Comparison of ENCODE assay signal across 1 cellular context in the genomic region with DNA sequence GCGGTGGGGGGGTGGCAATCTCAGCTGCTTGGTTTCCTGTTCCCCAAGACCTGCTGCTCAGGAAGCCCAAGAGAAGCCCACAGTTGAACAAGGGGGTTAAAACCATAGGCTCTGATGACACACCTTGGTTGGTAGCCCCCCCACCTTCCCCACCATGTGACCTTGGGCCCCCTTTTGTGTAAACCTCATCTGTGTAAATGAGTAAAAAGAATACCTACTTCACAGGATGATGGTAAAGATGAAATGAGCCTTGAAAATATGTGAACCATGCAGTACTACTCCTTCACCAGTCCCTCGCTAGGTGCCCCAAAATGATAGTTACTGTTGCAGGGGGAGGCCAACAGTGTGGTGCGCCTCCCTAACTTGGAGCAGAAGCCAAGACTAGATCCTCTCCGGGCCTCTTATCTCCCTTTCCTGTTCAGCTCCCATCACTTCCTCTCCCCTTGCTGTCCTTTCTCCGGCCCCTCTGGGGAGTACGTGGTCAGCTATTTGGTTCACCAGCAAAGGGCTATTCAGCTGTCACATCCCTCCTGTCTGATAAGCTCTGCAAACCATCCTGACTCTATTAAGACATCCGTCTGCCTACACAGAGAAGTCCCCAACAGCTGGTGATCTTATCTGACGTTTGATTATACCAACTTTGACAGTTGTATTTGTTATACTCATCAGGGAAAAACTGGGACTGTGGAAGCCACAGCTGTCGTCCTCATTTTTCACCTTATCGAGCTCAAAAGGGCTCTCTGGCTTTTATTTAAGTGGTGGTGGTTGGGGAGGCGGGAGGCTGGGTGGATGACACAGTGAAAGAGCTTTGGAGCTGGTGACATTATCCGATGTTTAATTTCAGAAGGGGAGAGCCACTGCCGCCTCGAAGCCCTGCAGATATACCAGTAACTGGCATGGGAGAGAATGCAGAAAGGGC.
TF ChIP-seq lines count a peak whose summit lies in the region.

No MANE protein-coding gene starts in this region.

TF ChIP-seq in K562, 482 proteins besides CTCF, POLR2A, EP300 and RAD21 (continued from another document and continues in another):
- TF ChIP-seq TRIM25 (IDR thresholded peaks at IDR 0.05; ENCODE audit: borderline replicate concordance) (no peak), VEZF1 (CRISPR knock-in tag; IDR thresholded peaks at IDR 0.05) (peak; percentile 57), SRSF9 (IDR thresholded peaks at IDR 0.05; ENCODE audit: borderline replicate concordance, low read depth, low read length) (no peak), PTBP1 (IDR thresholded peaks at IDR 0.05; ENCODE audit: low read depth, low read length) (no peak), SIN3A (IDR thresholded peaks at IDR 0.05; ENCODE audit: borderline replicate concordance in 2 of 2, control insufficient read depth in 1 of 2, low read depth in 2 of 2, low read length in 2 of 2) (peak; percentile 57 to 71; a peak in 1 of 4 replicates), LEF1 (IDR thresholded peaks at IDR 0.05) (peak; percentile 65), ZBTB40 (IDR thresholded peaks at IDR 0.05) (peak; percentile 74), ZBTB40 (CRISPR knock-in tag; IDR thresholded peaks at IDR 0.05) (no peak), DPF2 (IDR thresholded peaks at IDR 0.05) (peak; percentile 72; the same call in 1 of the 2 replicates), ELF4 (CRISPR knock-in tag; IDR thresholded peaks at IDR 0.05) (no peak), CEBPG (CRISPR knock-in tag; IDR thresholded peaks at IDR 0.05) (no peak), CEBPG (tag; conservative IDR thresholded peaks at IDR 0.05 in 1 of 2, IDR thresholded peaks at IDR 0.05 in 1 of 2) (peak in 1 of 2 experiments; percentile 11; a peak in 2 of 4 replicates), CXXC5 (CRISPR knock-in tag; IDR thresholded peaks at IDR 0.05) (peak; percentile 63), HMGN3 (IDR thresholded peaks at IDR 0.05; ENCODE audit: borderline replicate concordance, extremely low read depth, insufficient read length, low read depth, low read length) (no peak), MYC (IDR thresholded peaks at IDR 0.05; ENCODE audit: low read depth, low read length) (peak; percentile 13; the same call in 1 of the 2 replicates), MYC (CRISPR knock-in tag; IDR thresholded peaks at IDR 0.05; ENCODE audit: borderline replicate concordance, low read depth) (no peak), MEIS2 (IDR thresholded peaks at IDR 0.05; ENCODE audit: partially characterized antibody) (peak; percentile 92), POLR3G (IDR thresholded peaks at IDR 0.05; ENCODE audit: extremely low read depth, insufficient read length, insufficient replicate concordance) (no peak), HIVEP1 (CRISPR knock-in tag; IDR thresholded peaks at IDR 0.05) (no peak), ARID2 (IDR thresholded peaks at IDR 0.05) (no peak), NBN (IDR thresholded peaks at IDR 0.05; ENCODE audit: low read depth) (peak; percentile 67)
- TF ChIP-seq, protein P1, sequence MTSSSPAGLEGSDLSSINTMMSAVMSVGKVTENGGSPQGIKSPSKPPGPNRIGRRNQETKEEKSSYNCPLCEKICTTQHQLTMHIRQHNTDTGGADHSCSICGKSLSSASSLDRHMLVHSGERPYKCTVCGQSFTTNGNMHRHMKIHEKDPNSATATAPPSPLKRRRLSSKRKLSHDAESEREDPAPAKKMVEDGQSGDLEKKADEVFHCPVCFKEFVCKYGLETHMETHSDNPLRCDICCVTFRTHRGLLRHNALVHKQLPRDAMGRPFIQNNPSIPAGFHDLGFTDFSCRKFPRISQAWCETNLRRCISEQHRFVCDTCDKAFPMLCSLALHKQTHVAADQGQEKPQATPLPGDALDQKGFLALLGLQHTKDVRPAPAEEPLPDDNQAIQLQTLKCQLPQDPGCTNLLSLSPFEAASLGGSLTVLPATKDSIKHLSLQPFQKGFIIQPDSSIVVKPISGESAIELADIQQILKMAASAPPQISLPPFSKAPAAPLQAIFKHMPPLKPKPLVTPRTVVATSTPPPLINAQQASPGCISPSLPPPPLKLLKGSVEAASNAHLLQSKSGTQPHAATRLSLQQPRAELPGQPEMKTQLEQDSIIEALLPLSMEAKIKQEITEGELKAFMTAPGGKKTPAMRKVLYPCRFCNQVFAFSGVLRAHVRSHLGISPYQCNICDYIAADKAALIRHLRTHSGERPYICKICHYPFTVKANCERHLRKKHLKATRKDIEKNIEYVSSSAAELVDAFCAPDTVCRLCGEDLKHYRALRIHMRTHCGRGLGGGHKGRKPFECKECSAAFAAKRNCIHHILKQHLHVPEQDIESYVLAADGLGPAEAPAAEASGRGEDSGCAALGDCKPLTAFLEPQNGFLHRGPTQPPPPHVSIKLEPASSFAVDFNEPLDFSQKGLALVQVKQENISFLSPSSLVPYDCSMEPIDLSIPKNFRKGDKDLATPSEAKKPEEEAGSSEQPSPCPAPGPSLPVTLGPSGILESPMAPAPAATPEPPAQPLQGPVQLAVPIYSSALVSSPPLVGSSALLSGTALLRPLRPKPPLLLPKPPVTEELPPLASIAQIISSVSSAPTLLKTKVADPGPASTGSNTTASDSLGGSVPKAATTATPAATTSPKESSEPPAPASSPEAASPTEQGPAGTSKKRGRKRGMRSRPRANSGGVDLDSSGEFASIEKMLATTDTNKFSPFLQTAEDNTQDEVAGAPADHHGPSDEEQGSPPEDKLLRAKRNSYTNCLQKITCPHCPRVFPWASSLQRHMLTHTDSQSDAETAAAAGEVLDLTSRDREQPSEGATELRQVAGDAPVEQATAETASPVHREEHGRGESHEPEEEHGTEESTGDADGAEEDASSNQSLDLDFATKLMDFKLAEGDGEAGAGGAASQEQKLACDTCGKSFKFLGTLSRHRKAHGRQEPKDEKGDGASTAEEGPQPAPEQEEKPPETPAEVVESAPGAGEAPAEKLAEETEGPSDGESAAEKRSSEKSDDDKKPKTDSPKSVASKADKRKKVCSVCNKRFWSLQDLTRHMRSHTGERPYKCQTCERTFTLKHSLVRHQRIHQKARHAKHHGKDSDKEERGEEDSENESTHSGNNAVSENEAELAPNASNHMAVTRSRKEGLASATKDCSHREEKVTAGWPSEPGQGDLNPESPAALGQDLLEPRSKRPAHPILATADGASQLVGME (CRISPR knock-in tag; IDR thresholded peaks at IDR 0.05) = 0 out of 2 replicates have a peak, but pooled peaks have one; percentile 9
- TF ChIP-seq, protein P2, sequence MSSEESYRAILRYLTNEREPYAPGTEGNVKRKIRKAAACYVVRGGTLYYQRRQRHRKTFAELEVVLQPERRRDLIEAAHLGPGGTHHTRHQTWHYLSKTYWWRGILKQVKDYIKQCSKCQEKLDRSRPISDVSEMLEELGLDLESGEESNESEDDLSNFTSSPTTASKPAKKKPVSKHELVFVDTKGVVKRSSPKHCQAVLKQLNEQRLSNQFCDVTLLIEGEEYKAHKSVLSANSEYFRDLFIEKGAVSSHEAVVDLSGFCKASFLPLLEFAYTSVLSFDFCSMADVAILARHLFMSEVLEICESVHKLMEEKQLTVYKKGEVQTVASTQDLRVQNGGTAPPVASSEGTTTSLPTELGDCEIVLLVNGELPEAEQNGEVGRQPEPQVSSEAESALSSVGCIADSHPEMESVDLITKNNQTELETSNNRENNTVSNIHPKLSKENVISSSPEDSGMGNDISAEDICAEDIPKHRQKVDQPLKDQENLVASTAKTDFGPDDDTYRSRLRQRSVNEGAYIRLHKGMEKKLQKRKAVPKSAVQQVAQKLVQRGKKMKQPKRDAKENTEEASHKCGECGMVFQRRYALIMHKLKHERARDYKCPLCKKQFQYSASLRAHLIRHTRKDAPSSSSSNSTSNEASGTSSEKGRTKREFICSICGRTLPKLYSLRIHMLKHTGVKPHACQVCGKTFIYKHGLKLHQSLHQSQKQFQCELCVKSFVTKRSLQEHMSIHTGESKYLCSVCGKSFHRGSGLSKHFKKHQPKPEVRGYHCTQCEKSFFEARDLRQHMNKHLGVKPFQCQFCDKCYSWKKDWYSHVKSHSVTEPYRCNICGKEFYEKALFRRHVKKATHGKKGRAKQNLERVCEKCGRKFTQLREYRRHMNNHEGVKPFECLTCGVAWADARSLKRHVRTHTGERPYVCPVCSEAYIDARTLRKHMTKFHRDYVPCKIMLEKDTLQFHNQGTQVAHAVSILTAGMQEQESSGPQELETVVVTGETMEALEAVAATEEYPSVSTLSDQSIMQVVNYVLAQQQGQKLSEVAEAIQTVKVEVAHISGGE (CRISPR knock-in tag; IDR thresholded peaks at IDR 0.05) = peak in 1 of 3 experiments; percentile 93; a peak in 2 of 6 replicates
- TF ChIP-seq, protein P3, sequence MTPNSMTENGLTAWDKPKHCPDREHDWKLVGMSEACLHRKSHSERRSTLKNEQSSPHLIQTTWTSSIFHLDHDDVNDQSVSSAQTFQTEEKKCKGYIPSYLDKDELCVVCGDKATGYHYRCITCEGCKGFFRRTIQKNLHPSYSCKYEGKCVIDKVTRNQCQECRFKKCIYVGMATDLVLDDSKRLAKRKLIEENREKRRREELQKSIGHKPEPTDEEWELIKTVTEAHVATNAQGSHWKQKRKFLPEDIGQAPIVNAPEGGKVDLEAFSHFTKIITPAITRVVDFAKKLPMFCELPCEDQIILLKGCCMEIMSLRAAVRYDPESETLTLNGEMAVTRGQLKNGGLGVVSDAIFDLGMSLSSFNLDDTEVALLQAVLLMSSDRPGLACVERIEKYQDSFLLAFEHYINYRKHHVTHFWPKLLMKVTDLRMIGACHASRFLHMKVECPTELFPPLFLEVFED (CRISPR knock-in tag; conservative IDR thresholded peaks at IDR 0.05) = no peak
